In the genomic region with DNA sequence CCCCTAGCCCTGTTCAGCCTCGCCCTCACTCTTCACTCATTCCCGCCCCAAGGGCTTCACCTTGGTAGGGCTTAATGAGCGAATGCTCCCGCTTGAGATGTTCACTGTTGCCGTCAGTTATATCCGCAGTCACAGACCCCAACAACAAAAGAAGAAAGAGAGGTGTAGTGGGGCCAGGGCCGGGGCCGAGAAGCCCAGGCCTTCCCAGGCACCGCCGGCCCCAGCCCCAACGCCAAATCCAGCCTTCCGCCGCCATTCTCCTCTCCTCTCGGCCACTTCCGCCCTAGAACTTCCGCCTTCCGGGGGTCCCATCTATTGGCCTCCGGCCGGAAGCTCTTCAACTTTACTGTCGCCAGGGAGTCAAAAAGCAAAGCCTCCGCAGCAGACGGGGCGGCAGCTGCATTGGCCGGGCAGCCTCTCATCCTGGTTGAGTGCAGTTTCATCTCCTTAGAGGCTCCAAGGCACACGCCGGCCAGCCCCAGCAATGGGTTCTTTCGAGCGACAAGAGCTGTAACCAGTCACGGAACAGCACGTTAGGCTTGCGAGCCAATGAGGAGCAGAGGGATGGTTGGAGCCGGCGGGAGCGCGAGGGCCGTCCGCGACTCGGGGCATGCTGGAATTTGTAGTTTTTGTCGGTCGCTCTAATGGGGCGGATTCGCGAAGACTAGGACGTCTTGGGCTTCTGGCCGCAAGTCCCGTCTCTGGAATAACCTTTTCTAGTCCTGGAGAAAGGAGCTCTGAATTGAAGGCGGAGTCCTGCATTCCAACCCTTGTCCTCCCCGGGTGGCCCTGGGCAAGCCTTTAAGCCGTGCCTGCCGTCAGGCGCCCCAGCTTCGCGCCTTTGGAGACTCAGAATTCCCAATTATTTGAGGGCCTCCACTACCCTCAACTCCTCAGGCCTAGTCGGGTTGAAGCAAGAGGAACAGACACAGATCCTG, we compare ENCODE assay signal across 8 cellular contexts. TPM values are rescaled to one million over a fixed set of nuclear protein-coding genes. Genes with fewer than 3 reads are reported as not detected.
DNase-seq lines count a peak whose midpoint lies in the region; TF ChIP-seq lines count a peak whose summit lies in the region.

A gene with protein sequence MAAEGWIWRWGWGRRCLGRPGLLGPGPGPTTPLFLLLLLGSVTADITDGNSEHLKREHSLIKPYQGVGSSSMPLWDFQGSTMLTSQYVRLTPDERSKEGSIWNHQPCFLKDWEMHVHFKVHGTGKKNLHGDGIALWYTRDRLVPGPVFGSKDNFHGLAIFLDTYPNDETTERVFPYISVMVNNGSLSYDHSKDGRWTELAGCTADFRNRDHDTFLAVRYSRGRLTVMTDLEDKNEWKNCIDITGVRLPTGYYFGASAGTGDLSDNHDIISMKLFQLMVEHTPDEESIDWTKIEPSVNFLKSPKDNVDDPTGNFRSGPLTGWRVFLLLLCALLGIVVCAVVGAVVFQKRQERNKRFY (minus strand): TSS at position 277 of the 938 bp plus-strand sequence. CDS start 21 bp downstream, at position 256.

- peaks cover 7% of the 10 kb centered on the region for H3K9me3 Mint-ChIP-seq in activated naive CD4-positive, alpha-beta T cell treated with anti-CD3 and anti-CD28 coated beads for 36 hours

- H3K4me3 ChIP-seq in HFF-Myc (replicated peaks; ENCODE audit: low read depth, low read length) (peak within 1 kb of the TSS; percentile 92), suprapubic skin (peak within 1 kb of the TSS; percentile 94)

- peaks cover 9% of the 10 kb centered on the region for H3K36me3 ChIP-seq in suprapubic skin

- H3K4me1 ChIP-seq in suprapubic skin, result peaks cover 32% of the 10 kb centered on the region

- H3K27me3 Mint-ChIP-seq in activated naive CD4-positive, alpha-beta T cell treated with anti-CD3 and anti-CD28 coated beads for 36 hours (ENCODE audit: low read depth), result no peaks in the 10 kb centered on the region

- peak in 1 of 2 donors; percentile 63 for TF ChIP-seq POLR2A in suprapubic skin (IDR thresholded peaks at IDR 0.05)

- WGBS in suprapubic skin, result 4% methylated on average over 16 of the region's 55 CpGs

- no peak for TF ChIP-seq CTCF in HFF-Myc (IDR thresholded peaks at IDR 0.05; ENCODE audit: low read depth, low read length, missing control alignments)
- TF ChIP-seq CTCF in suprapubic skin (IDR thresholded peaks at IDR 0.05), result no peak

- peak within 1 kb of the TSS; percentile 95 for H3K4me3 Mint-ChIP-seq in activated naive CD4-positive, alpha-beta T cell treated with anti-CD3 and anti-CD28 coated beads for 36 hours

- peak within 1 kb of the TSS; percentile 100 for H3K27ac Mint-ChIP-seq in activated naive CD4-positive, alpha-beta T cell treated with anti-CD3 and anti-CD28 coated beads for 36 hours

- H3K4me1 Mint-ChIP-seq in activated naive CD4-positive, alpha-beta T cell treated with anti-CD3 and anti-CD28 coated beads for 36 hours (ENCODE audit: low read depth), result peaks cover 43% of the 10 kb centered on the region

- intact Hi-C loops in activated naive CD4-positive, alpha-beta T cell treated with anti-CD3 and anti-CD28 coated beads for 36 hours (cut with micrococcal nuclease), result loop anchor here (1.0 to 5.0 kb wide), 5 partner anchors 12 to 75 kb away; a partner anchor contains a TSS

- no peaks in the 10 kb centered on the region for H3K27me3 ChIP-seq in suprapubic skin

- DNase-seq in GF-D8 (lab: John Stamatoyannopoulos, UW), result peak; percentile 79
- DNase-seq in HFF-Myc (ENCODE audit: extremely low read depth, low read depth), result peak; percentile 92
- DNase-seq in NAMALWA (ENCODE audit: low spot score), result peak; percentile 98
- peak; percentile 95 for DNase-seq in SK-N-DZ (ENCODE audit: low spot score)
- DNase-seq in activated naive CD4-positive, alpha-beta T cell treated with anti-CD3 and anti-CD28 coated beads for 36 hours, result peak; percentile 96
- peak; percentile 97 for DNase-seq in germinal center (ENCODE audit: low spot score)
- peak; percentile 68 to 97 (median 92) for DNase-seq in nucleus accumbens (lab: John Stamatoyannopoulos, UW)
- peak; percentile 95 to 96 for DNase-seq in suprapubic skin (ENCODE audit: low spot score in 2 of 2)

- TF ChIP-seq EP300 in suprapubic skin (IDR thresholded peaks at IDR 0.05), result no peak

- peaks cover 2% of the 10 kb centered on the region for H3K36me3 Mint-ChIP-seq in activated naive CD4-positive, alpha-beta T cell treated with anti-CD3 and anti-CD28 coated beads for 36 hours (ENCODE audit: low read depth)

- CTCF ChIA-PET in activated naive CD4-positive, alpha-beta T cell treated with anti-CD3 and anti-CD28 coated beads for 36 hours (lab: Charles Lee), result interaction anchor here (0.7 to 1.9 kb wide), 13 partner anchors 10 to 606 kb away, joined by 3 to 8 read pairs (median 3); no protein-coding TSS in a partner anchor

- peak within 1 kb of the TSS; percentile 97 for H3K27ac ChIP-seq in suprapubic skin

- H3K9me3 ChIP-seq in suprapubic skin, result no peaks in the 10 kb centered on the region

RNA-seq across cellular contexts. Expression of the gene that starts here (rescaled TPM):
- polyA plus RNA-seq in SK-N-DZ (2014; cell fraction: cytosol; rRNA removed), result 222 and 238 TPM in 2 replicates
- 130 and 183 TPM in 2 replicates for polyA plus RNA-seq in SK-N-DZ (2014; cell fraction: nucleus; rRNA removed)
- 10 to 100 TPM; 82.2 to 83.9 TPM for total RNA-seq in activated naive CD4-positive, alpha-beta T cell treated with anti-CD3 and anti-CD28 coated beads for 36 hours
- total RNA-seq in suprapubic skin, result 100 to 1,000 TPM; 119 to 191 (median 160) TPM

Comparison
In these comparisons a context has a peak if more than half of its experiments do, and no peak if none do; other contexts are left out.
1. Peak in every context shown above with its lines: DNase-seq, H3K4me3 ChIP-seq and H3K27ac ChIP-seq.